Comparison of ENCODE assay signal across 22 cellular contexts in genomic region chr2:155528034-155528433, GRCh38.
DNase-seq lines count a peak whose midpoint lies in the region; ATAC-seq and FAIRE-seq lines count a peak whose summit lies in the region.
"Had no signal": no experiment of that assay in that cellular context is flagged by ENCODE, and none has a peak within 500 bp of the region (broad histone marks: within the 10 kb centered on the region; RNA-seq: fewer than 3 reads in every experiment).

No MANE protein-coding gene starts in this region.

- FAIRE-seq in A204.1 (lab: Jason Lieb, UNC): peak; percentile 55
- FAIRE-seq in G401.6 (lab: Jason Lieb, UNC): peak; percentile 73
- peak; percentile 64 for FAIRE-seq in frontal cortex (lab: Jason Lieb, UNC)
- peak; percentile 26 for FAIRE-seq in small intestine (lab: Jason Lieb, UNC)
- FAIRE-seq: A549, D721Med, GM12878, GM12892, GM18507 had no signal

- no peaks in the 10 kb centered on the region for H3K27me3 ChIP-seq in small intestine (ENCODE audit: control insufficient read depth in 2 of 2, insufficient read depth in 2 of 2, low read length in 2 of 2)
- H3K27me3 ChIP-seq: BLaER1 treated with 17β-estradiol and CSF1 and Interleukin-3, amounts not matched to agents 10 nM and 100 nM had no signal

- DNase-seq in frontal cortex (ENCODE audit: low spot score in 2 of 2): no peak
- no peak for DNase-seq in small intestine
- DNase-seq in NCI-H128 (lab: John Stamatoyannopoulos, UW; ENCODE audit: unreplicated experiment): no peak
- DNase-seq in GM19238 (ENCODE audit: insufficient read length, low spot score): no peak
- DNase-seq: 8988T; AML-193; Caco-2; Calu3; CD4-positive, alpha-beta T cell; CD8-positive, alpha-beta T cell; DMS79 treated with DMSO at 0.1 percent for 48 hours; GDM1 had no signal

- no peak overlapping the region for H3K4me3 ChIP-seq in small intestine (ENCODE audit: low read depth in 1 of 2, low read length in 2 of 2)
- H3K4me3 ChIP-seq: A549; BLaER1 treated with 17β-estradiol and CSF1 and Interleukin-3, amounts not matched to agents 10 nM and 100 nM; GM12878 had no signal

- H3K4me1 ChIP-seq in small intestine (ENCODE audit: control insufficient read depth in 2 of 2, insufficient read depth in 1 of 2, low read depth in 1 of 2, low read length in 1 of 2): no peaks in the 10 kb centered on the region
- H3K4me1 ChIP-seq: A549; BLaER1 treated with 17β-estradiol and CSF1 and Interleukin-3, amounts not matched to agents 10 nM and 100 nM; Caco-2 had no signal

- no peaks in the 10 kb centered on the region for H3K9me3 ChIP-seq in small intestine (ENCODE audit: control insufficient read depth, low read depth)
- H3K9me3 ChIP-seq: A549; BLaER1 treated with 17β-estradiol and CSF1 and Interleukin-3, amounts not matched to agents 10 nM and 100 nM; Caco-2 had no signal

- H3K36me3 ChIP-seq in small intestine (ENCODE audit: control insufficient read depth in 2 of 2, insufficient read depth in 2 of 2, low read length in 2 of 2): no peaks in the 10 kb centered on the region
- H3K36me3 ChIP-seq: BLaER1 treated with 17β-estradiol and CSF1 and Interleukin-3, amounts not matched to agents 10 nM and 100 nM had no signal

- no peak overlapping the region for H3K27ac ChIP-seq in small intestine (ENCODE audit: low read depth in 1 of 2, low read length in 1 of 2)
- H3K27ac ChIP-seq: A549; BLaER1 treated with 17β-estradiol and CSF1 and Interleukin-3, amounts not matched to agents 10 nM and 100 nM; C4-2B had no signal

- no peak for ATAC-seq in HG03342 (IDR thresholded peaks at IDR 0.05; ENCODE audit: unreplicated experiment)
- ATAC-seq: A549; CD8-positive, alpha-beta T cell; GM12878 had no signal

- WGBS in small intestine, 3 donors: 18 to 74% (median 44%) methylated on average over 1 of the region's 1 CpG
